1 cellular context compared by ENCODE assay signal in genomic region chr6:31493550-31493874, GRCh38.
TF ChIP-seq lines count a peak whose summit lies in the region.

No MANE protein-coding gene starts in this region.

TF ChIP-seq in HepG2, 621 proteins besides CTCF, POLR2A, EP300 and RAD21:
- TF ChIP-seq HNRNPK (IDR thresholded peaks at IDR 0.05; ENCODE audit: low read depth, low read length, poor library complexity, severe bottlenecking), result peak; percentile 80
